28 cellular contexts compared by ENCODE assay signal in the genomic region with DNA sequence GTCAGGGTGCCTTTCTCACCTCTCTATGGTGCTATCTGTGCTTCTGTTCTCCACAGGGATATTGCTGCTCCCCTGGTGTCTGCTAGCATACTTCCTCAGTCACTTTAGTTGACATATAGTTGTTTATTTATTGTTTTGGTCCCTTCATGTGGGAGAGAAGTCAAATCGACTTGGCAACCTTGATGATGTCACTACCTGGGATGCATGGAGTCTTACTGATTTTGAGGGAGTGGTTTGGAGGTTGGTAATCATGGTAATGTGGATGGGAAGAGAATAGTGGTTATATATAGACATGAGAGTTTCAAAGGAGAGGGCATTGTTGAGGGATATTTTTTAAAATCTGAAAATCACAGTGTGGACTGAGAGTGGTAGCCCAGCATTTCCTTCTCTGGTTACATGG.
"Had no signal": no experiment of that assay in that cellular context is flagged by ENCODE, and none has a peak within 500 bp of the region (broad histone marks: within the 10 kb centered on the region; RNA-seq: fewer than 3 reads in every experiment).

No MANE protein-coding gene starts in this region.

- H3K36me3 ChIP-seq: colonic mucosa, esophagus muscularis mucosa, esophagus squamous epithelium, gastrocnemius medialis, gastroesophageal sphincter, heart left ventricle, heart right ventricle had no signal

- H3K27ac ChIP-seq: colonic mucosa, coronary artery, dorsolateral prefrontal cortex, epithelial cell of prostate, esophagus muscularis mucosa, esophagus squamous epithelium, foreskin keratinocyte, gastrocnemius medialis, gastroesophageal sphincter, heart left ventricle, heart right ventricle had no signal

- ATAC-seq: effector memory CD8-positive, alpha-beta T cell; esophagus mucosa; foreskin keratinocyte; gastrocnemius medialis; gastroesophageal sphincter; heart left ventricle; heart right ventricle had no signal

- H3K4me3 ChIP-seq: colonic mucosa, coronary artery, dorsolateral prefrontal cortex, esophagus muscularis mucosa, esophagus squamous epithelium, gastrocnemius medialis, gastroesophageal sphincter, heart left ventricle, heart right ventricle had no signal

- H3K27me3 ChIP-seq: colonic mucosa, dorsolateral prefrontal cortex, esophagus muscularis mucosa, esophagus squamous epithelium, foreskin keratinocyte, gastrocnemius medialis, gastroesophageal sphincter, heart left ventricle, heart right ventricle had no signal

- H3K4me1 ChIP-seq: colonic mucosa, esophagus muscularis mucosa, esophagus squamous epithelium, foreskin keratinocyte, gastrocnemius medialis, gastroesophageal sphincter, heart left ventricle, heart right ventricle had no signal

- H3K9me3 ChIP-seq: colonic mucosa had no signal

- FAIRE-seq: colon, endometrium, endothelial cell of umbilical vein, frontal cortex had no signal

- DNase-seq: colonic mucosa; cortex of kidney; dermis blood vessel endothelial cell; dorsolateral prefrontal cortex; effector CD4-positive, alpha-beta T cell; effector CD8-positive, alpha-beta T cell; effector memory CD4-positive, alpha-beta T cell; effector memory CD8-positive, alpha-beta T cell; endodermal cell; erythroblast; esophagus squamous epithelium; foreskin fibroblast; foreskin keratinocyte; foreskin melanocyte; gastrocnemius medialis; glutamatergic neuron; head of caudate nucleus; heart left ventricle; heart right ventricle had no signal
